ENCODE assay signal across 2 cellular contexts in the genomic region with DNA sequence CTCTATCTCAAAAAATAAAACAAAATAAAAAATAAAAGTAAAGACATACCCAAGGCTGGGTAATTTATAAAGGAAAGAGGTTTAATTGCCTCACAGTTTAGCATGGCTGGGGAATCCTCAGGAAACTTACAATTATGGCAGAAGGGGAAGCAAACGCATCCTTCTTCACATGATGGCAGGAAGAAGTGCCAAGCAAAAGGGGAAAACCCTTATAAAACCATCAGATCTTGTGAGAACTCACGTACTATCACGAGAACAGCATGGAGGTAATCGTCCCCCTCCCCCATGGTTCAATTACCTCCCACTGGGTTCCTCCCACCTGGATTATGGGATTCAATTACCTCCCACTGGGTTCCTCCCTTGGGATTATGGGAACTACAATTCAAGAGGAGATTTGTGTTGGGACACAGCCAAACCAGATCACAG.
A peak's percentile ranks its signal among the peaks of the same experiment; 100 is the strongest.
TF ChIP-seq lines count a peak whose summit lies in the region.

No MANE protein-coding gene starts in this region.

TF ChIP-seq in GM12891, 5 proteins besides CTCF, POLR2A, EP300 and RAD21:
- no peak for TF ChIP-seq POU2F2 (IDR thresholded peaks at IDR 0.05; ENCODE audit: low read depth, low read length)
- peak; percentile 76; the same call in 1 of the 2 replicates for TF ChIP-seq POLR2AphosphoS5 (IDR thresholded peaks at IDR 0.05; ENCODE audit: low read depth, low read length)
- TF ChIP-seq SPI1 (IDR thresholded peaks at IDR 0.05; ENCODE audit: low read depth, low read length): no peak
- TF ChIP-seq TAF1 (IDR thresholded peaks at IDR 0.05; ENCODE audit: low read depth, low read length): peak; percentile 52; the same call in 1 of the 2 replicates
- no peak for TF ChIP-seq PAX5 (IDR thresholded peaks at IDR 0.05; ENCODE audit: insufficient read depth, low read length, severe bottlenecking)

TF ChIP-seq in H1, 55 proteins besides CTCF, POLR2A, EP300 and RAD21:
- TF ChIP-seq MAFK (IDR thresholded peaks at IDR 0.05; ENCODE audit: low read depth, low read length) (no peak), CHD2 (IDR thresholded peaks at IDR 0.05; ENCODE audit: low read length) (peak; percentile 59; the same call in 1 of the 2 replicates), EZH2 (IDR thresholded peaks at IDR 0.05; ENCODE audit: low read depth, low read length, severe bottlenecking) (no peak)
